14 cellular contexts compared by ENCODE assay signal in genomic region chr2:98759338-98759737, GRCh38. TPM values are rescaled to one million over a fixed set of nuclear protein-coding genes. Genes with fewer than 3 reads are reported as not detected.
DNase-seq lines count a peak whose midpoint lies in the region; ATAC-seq and TF ChIP-seq lines count a peak whose summit lies in the region.
"Had no signal": no experiment of that assay in that cellular context is flagged by ENCODE, and none has a peak within 500 bp of the region (broad histone marks: within the 10 kb centered on the region; RNA-seq: fewer than 3 reads in every experiment).

No MANE protein-coding gene starts in this region.

- H3K27me3 ChIP-seq in CD4-positive, CD25-positive, alpha-beta regulatory T cell (ENCODE audit: control insufficient read depth, insufficient read depth, low read length) = no peaks in the 10 kb centered on the region
- no peaks in the 10 kb centered on the region for H3K27me3 ChIP-seq in H7 (ENCODE audit: control insufficient read depth, insufficient read depth, low read length)
- H3K27me3 ChIP-seq: MG63 had no signal

- H3K4me1 ChIP-seq in CD4-positive, CD25-positive, alpha-beta regulatory T cell (ENCODE audit: control insufficient read depth, insufficient read depth, low read length, poor library complexity, severe bottlenecking) = peaks cover 52% of the 10 kb centered on the region

- in situ Hi-C loops in KBM-7 (cut with MboI; ENCODE audit: low pct_unique_long_range_greater_than_20kb, low sequenced_read_pairs) = no loop called here
- in situ Hi-C loops in G401 (cut with HindIII; ENCODE audit: low sequenced_read_pairs) = no loop called here

- no peaks in the 10 kb centered on the region for H3K9me3 Mint-ChIP-seq in CD4-positive, CD25-positive, alpha-beta regulatory T cell
- H3K9me3 Mint-ChIP-seq in memory B cell = no peaks in the 10 kb centered on the region

- H3K4me3 Mint-ChIP-seq in CD4-positive, CD25-positive, alpha-beta regulatory T cell = peak overlapping the region; percentile 12 to 57 (median 47)
- no peak overlapping the region for H3K4me3 Mint-ChIP-seq in memory B cell

- H3K9me3 ChIP-seq in CD4-positive, CD25-positive, alpha-beta regulatory T cell (ENCODE audit: control insufficient read depth in 2 of 2, low read length in 2 of 2) = no peaks in the 10 kb centered on the region
- H3K9me3 ChIP-seq: MG63, mucosa of descending colon had no signal

- H3K4me1 Mint-ChIP-seq in CD4-positive, CD25-positive, alpha-beta regulatory T cell = peaks cover 31 to 68% (median 44%) of the 10 kb centered on the region in 4 donors
- peaks cover 45% of the 10 kb centered on the region for H3K4me1 Mint-ChIP-seq in memory B cell

- H3K27me3 Mint-ChIP-seq in CD4-positive, CD25-positive, alpha-beta regulatory T cell = peaks cover 18% of the 10 kb centered on the region
- no peaks in the 10 kb centered on the region for H3K27me3 Mint-ChIP-seq in memory B cell

- H3K36me3 ChIP-seq in CD4-positive, CD25-positive, alpha-beta regulatory T cell (ENCODE audit: control insufficient read depth, insufficient read depth, low read length) = no peaks in the 10 kb centered on the region
- H3K36me3 ChIP-seq in H7 (replicated peaks; ENCODE audit: control insufficient read depth, insufficient read depth, low read length) = no peaks in the 10 kb centered on the region
- H3K36me3 ChIP-seq: MG63 had no signal

- no peak for ATAC-seq in CD4-positive, CD25-positive, alpha-beta regulatory T cell (ENCODE audit: low read depth in 2 of 2)
- ATAC-seq in memory B cell (ENCODE audit: low read depth) (peak; percentile 31), HG02588 (IDR thresholded peaks at IDR 0.05; ENCODE audit: unreplicated experiment) (no peak), HG03342 (IDR thresholded peaks at IDR 0.05; ENCODE audit: unreplicated experiment) (no peak)
- ATAC-seq: mucosa of descending colon had no signal

- peak overlapping the region; percentile 87 to 97 (median 91) for H3K27ac Mint-ChIP-seq in CD4-positive, CD25-positive, alpha-beta regulatory T cell
- no peak overlapping the region for H3K27ac Mint-ChIP-seq in memory B cell

- H3K27ac ChIP-seq in CD4-positive, CD25-positive, alpha-beta regulatory T cell (ENCODE audit: insufficient read depth, low read length, poor library complexity, severe bottlenecking) = peak overlapping the region; percentile 16
- H3K27ac ChIP-seq in VCaP = peak overlapping the region; percentile 68; the same call in 1 of the 2 replicates
- H3K27ac ChIP-seq: C4-2B had no signal

- peak in 1 of 3 donors; percentile 31 for DNase-seq in CD4-positive, CD25-positive, alpha-beta regulatory T cell
- peak; percentile 60 for DNase-seq in KBM-7
- no peak for DNase-seq in memory B cell (ENCODE audit: low spot score in 2 of 2)
- DNase-seq in G401 (ENCODE audit: low spot score) = no peak
- no peak for DNase-seq in H7
- DNase-seq: activated effector memory CD4-positive, alpha-beta T cell treated with Interleukin-2 at 50 U/mL for 16 hours; MG63; mucosa of descending colon; NCI-H446 treated with DMSO at 0.1 percent for 48 hours; stimulated activated CD4-positive, alpha-beta T cell treated with anti-CD3 and anti-CD28 coated beads, Interleukin-4, amount 100 ng/mL, for 4 hours had no signal

- no peak for TF ChIP-seq CTCF in VCaP (conservative IDR thresholded peaks at IDR 0.05)

- H3K4me3 ChIP-seq in CD4-positive, CD25-positive, alpha-beta regulatory T cell (ENCODE audit: low read depth, low read length) = peak overlapping the region; percentile 19
- H3K4me3 ChIP-seq in H7 (ENCODE audit: insufficient read depth, low read depth, low read length) = no peak overlapping the region
- H3K4me3 ChIP-seq: MG63, mucosa of descending colon had no signal

- H3K36me3 Mint-ChIP-seq in CD4-positive, CD25-positive, alpha-beta regulatory T cell = no peaks in the 10 kb centered on the region
- no peaks in the 10 kb centered on the region for H3K36me3 Mint-ChIP-seq in memory B cell

RNA-seq across cellular contexts. Expression of gene MGAT4A, which starts 28.4 kb away (rescaled TPM):
- 105 TPM for total RNA-seq in CD4-positive, CD25-positive, alpha-beta regulatory T cell
- polyA plus RNA-seq in CD4-positive, CD25-positive, alpha-beta regulatory T cell = 100 to 1,000 TPM; 101 to 143 (median 129) TPM
- total RNA-seq in G401 (2014; rRNA removed; shearing (Covaris generic)) = 3.0 and 4.4 TPM in 2 replicates
- 0.70 and 2.1 TPM in 2 replicates for total RNA-seq in H7 (2014; rRNA removed; shearing (Covaris generic))

Comparison
In these comparisons a context has a peak if more than half of its experiments do, and no peak if none do; other contexts are left out.
1. RNA of gene MGAT4A, which starts 28.4 kb away (total RNA-seq): 105 TPM in CD4-positive, CD25-positive, alpha-beta regulatory T cell (single experiment); 3.0 to 4.4 TPM in G401 and 0.70 to 2.1 TPM in H7; every median in the first group is over 10 times any median in the second.